Comparison of ENCODE assay signal across 8 cellular contexts in genomic region chr1:56578664-56578962, GRCh38. TPM values are rescaled to one million over a fixed set of nuclear protein-coding genes. Genes with fewer than 3 reads are reported as not detected.
DNase-seq lines count a peak whose midpoint lies in the region; ATAC-seq and TF ChIP-seq lines count a peak whose summit lies in the region.

No MANE protein-coding gene starts in this region.

- H3K27me3 ChIP-seq in DND-41 (ENCODE audit: insufficient read depth, low read length, poor library complexity) = peaks cover 3% of the 10 kb centered on the region

- TF ChIP-seq CTCF in DND-41 (IDR thresholded peaks at IDR 0.05; ENCODE audit: borderline replicate concordance, extremely low read depth, low read length, poor library complexity, severe bottlenecking) = no peak
- TF ChIP-seq CTCF in mucosa of descending colon (IDR thresholded peaks at IDR 0.05) = no peak

- intact Hi-C loops in dendritic cell treated with granulocyte-macrophage colony-stimulating factor and Interleukin-4, amounts not matched to agents 40 ng/mL and 50 ng/mL, for 4 days (cut with micrococcal nuclease) = loop anchor here (10.0 kb wide), 1 partner anchor 254 kb away; no protein-coding TSS in a partner anchor
- intact Hi-C loops in mucosa of descending colon (cut with DNase I, micrococcal nuclease) = loop anchor here in 1 of 2 donors (10.0 kb wide), 1 partner anchor 164 kb away; no protein-coding TSS in a partner anchor

- peaks cover 21% of the 10 kb centered on the region for H3K27me3 Mint-ChIP-seq in dendritic cell treated with granulocyte-macrophage colony-stimulating factor and Interleukin-4, amounts not matched to agents 40 ng/mL and 50 ng/mL, for 4 days

- no peak for DNase-seq in DND-41
- peak in 1 of 3 donors; percentile 60 for DNase-seq in mucosa of descending colon
- DNase-seq in activated CD4-positive, CD25-positive, alpha-beta regulatory T cell (lab: John Stamatoyannopoulos, UW) = no peak
- DNase-seq in activated gamma-delta T cell (lab: John Stamatoyannopoulos, UW) = no peak

- no peaks in the 10 kb centered on the region for H3K36me3 ChIP-seq in DND-41 (ENCODE audit: insufficient read depth, low read length)
- no peaks in the 10 kb centered on the region for H3K36me3 ChIP-seq in KOPT-K1 (ENCODE audit: insufficient read depth, low read length)
- H3K36me3 ChIP-seq in mucosa of descending colon (ENCODE audit: low read depth) = no peaks in the 10 kb centered on the region

- H3K9me3 Mint-ChIP-seq in dendritic cell treated with granulocyte-macrophage colony-stimulating factor and Interleukin-4, amounts not matched to agents 40 ng/mL and 50 ng/mL, for 4 days = no peaks in the 10 kb centered on the region

- peak overlapping the region; percentile 91 for H2AFZ ChIP-seq in DND-41 (ENCODE audit: low read depth, low read length)

- ATAC-seq in DND-41 (ENCODE audit: insufficient read depth, low read depth) (peak; percentile 37; the same call in 2 of the 3 replicates), mucosa of descending colon (peak; percentile 68), GM21717 (IDR thresholded peaks at IDR 0.05; ENCODE audit: unreplicated experiment) (no peak), HG02973 (IDR thresholded peaks at IDR 0.05; ENCODE audit: unreplicated experiment) (no peak)

- peaks cover 29% of the 10 kb centered on the region for H3K4me1 Mint-ChIP-seq in dendritic cell treated with granulocyte-macrophage colony-stimulating factor and Interleukin-4, amounts not matched to agents 40 ng/mL and 50 ng/mL, for 4 days (ENCODE audit: low read depth)

- H3K27ac ChIP-seq in DND-41 (ENCODE audit: low read length) (peak overlapping the region; percentile 65), KOPT-K1 (ENCODE audit: low read depth, low read length, poor library complexity, severe bottlenecking) (peak overlapping the region; percentile 36)

- peaks cover 27% of the 10 kb centered on the region for H3K4me1 ChIP-seq in DND-41 (ENCODE audit: insufficient read depth, low read length)
- H3K4me1 ChIP-seq in mucosa of descending colon (ENCODE audit: low read depth) = no peaks in the 10 kb centered on the region

- H3K79me2 ChIP-seq in DND-41 (ENCODE audit: insufficient read depth, low read length) = 0 out of 2 replicates have a peak, but pooled peaks cover 7% of the 10 kb centered on the region

- peak overlapping the region; percentile 69 for H3K9ac ChIP-seq in DND-41 (ENCODE audit: low read depth, low read length)

- H4K20me1 ChIP-seq in DND-41 (ENCODE audit: insufficient read depth, low read length) = no peaks in the 10 kb centered on the region

- H3K36me3 Mint-ChIP-seq in dendritic cell treated with granulocyte-macrophage colony-stimulating factor and Interleukin-4, amounts not matched to agents 40 ng/mL and 50 ng/mL, for 4 days (ENCODE audit: low read depth) = peaks cover 21% of the 10 kb centered on the region

- H3K4me3 ChIP-seq in DND-41 (ENCODE audit: low read depth in 1 of 2, low read length in 2 of 2) (peak overlapping the region; percentile 71 to 82; a peak in 3 of 4 replicates), mucosa of descending colon (peak overlapping the region; percentile 60)

- no peaks in the 10 kb centered on the region for H3K9me3 ChIP-seq in DND-41 (ENCODE audit: insufficient read depth, low read length, severe bottlenecking)
- no peaks in the 10 kb centered on the region for H3K9me3 ChIP-seq in KOPT-K1 (ENCODE audit: insufficient read depth, low read length, poor library complexity, severe bottlenecking)
- H3K9me3 ChIP-seq in mucosa of descending colon = no peaks in the 10 kb centered on the region

- peak overlapping the region; percentile 84 for H3K27ac Mint-ChIP-seq in dendritic cell treated with granulocyte-macrophage colony-stimulating factor and Interleukin-4, amounts not matched to agents 40 ng/mL and 50 ng/mL, for 4 days

- H3K4me2 ChIP-seq in DND-41 (ENCODE audit: insufficient read depth, low read length) = peak overlapping the region; percentile 70

- H3K4me3 Mint-ChIP-seq in dendritic cell treated with granulocyte-macrophage colony-stimulating factor and Interleukin-4, amounts not matched to agents 40 ng/mL and 50 ng/mL, for 4 days = peak overlapping the region; percentile 95

RNA-seq across cellular contexts. Expression of gene PLPP3, which starts 0.8 kb away (rescaled TPM):
- 10 to 100 TPM; 25.3 to 80.5 (median 42.3) TPM for total RNA-seq in mucosa of descending colon

Comparison
In these comparisons a context has a peak if more than half of its experiments do, and no peak if none do; other contexts are left out.
1. ATAC-seq: peak in DND-41 (single experiment) and mucosa of descending colon (single experiment); none in GM21717 (single experiment) and HG02973 (single experiment).